Comparison of ENCODE assay signal across 8 cellular contexts in the genomic region with DNA sequence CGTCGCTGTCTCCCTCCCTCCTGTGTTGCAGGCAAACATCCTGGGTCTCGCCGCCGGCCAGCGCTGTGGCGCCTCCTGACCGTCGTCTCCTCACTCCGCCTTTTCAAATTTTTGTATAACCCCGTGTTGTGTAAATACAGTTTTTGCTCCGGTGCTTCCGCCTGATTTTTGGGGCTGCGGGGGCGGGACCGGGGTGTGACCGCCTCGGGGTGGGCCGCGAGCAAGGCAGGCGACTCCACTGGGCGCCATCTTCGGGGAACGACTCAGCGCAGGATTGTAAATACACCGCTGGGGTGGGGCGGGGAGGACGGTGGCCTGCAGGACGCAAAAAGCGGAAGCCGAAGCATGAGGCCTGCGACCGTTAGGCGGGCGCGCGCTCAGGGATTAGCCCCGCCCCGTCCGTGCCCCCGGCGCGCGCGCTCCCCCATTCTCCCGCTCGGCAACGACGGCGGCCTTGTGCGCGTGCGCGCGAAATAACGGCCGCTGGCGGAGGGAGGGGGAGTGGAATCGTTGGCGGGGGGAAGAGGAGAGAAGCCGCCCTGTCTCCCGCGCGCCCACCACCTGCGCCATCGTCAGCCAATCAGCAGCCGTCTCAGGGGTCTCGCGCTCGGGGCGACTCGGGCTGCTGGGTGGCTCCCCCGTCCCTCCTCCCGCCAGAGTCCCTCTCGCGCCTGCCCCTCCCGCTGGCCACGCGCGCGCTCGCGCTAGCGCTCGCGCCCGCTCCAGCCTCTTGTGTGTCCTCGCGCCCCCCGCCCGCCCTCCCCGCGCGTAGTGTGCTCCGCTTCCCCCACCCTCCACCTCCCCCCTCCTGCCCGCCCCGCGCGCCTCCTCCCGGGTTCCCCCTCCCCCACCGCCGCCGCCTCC. TPM values are rescaled to one million over a fixed set of nuclear protein-coding genes. Genes with fewer than 3 reads are reported as not detected.
DNase-seq lines count a peak whose midpoint lies in the region; ATAC-seq and TF ChIP-seq lines count a peak whose summit lies in the region.

No MANE protein-coding gene starts in this region.

- TF ChIP-seq POLR2A in testis (IDR thresholded peaks at IDR 0.05), result peak; percentile 25

- H3K27ac ChIP-seq in osteoblast (ENCODE audit: low read depth, low read length) (peak overlapping the region; percentile 80), testis (peak overlapping the region; percentile 93 to 94)

- peaks cover 29% of the 10 kb centered on the region for H3K4me1 Mint-ChIP-seq in activated naive CD8-positive, alpha-beta T cell treated with anti-CD3 and anti-CD28 coated beads, Interleukin-2, amount 10 ng/mL, durations not matched to agents 7 days and 5 days
- peaks cover 25% of the 10 kb centered on the region for H3K4me1 Mint-ChIP-seq in glutamatergic neuron (ENCODE audit: low read depth, unreplicated experiment)

- H3K27ac Mint-ChIP-seq in activated naive CD8-positive, alpha-beta T cell treated with anti-CD3 and anti-CD28 coated beads, Interleukin-2, amount 10 ng/mL, durations not matched to agents 7 days and 5 days, result peak overlapping the region; percentile 96
- peak overlapping the region; percentile 100 for H3K27ac Mint-ChIP-seq in glutamatergic neuron (ENCODE audit: unreplicated experiment)

- H4K20me1 ChIP-seq in osteoblast (ENCODE audit: insufficient read depth, low read length), result peaks cover 14% of the 10 kb centered on the region

- H3K4me3 Mint-ChIP-seq in activated naive CD8-positive, alpha-beta T cell treated with anti-CD3 and anti-CD28 coated beads, Interleukin-2, amount 10 ng/mL, durations not matched to agents 7 days and 5 days, result peak overlapping the region; percentile 100
- H3K4me3 Mint-ChIP-seq in glutamatergic neuron (ENCODE audit: unreplicated experiment), result peak overlapping the region; percentile 100

- H3K36me3 ChIP-seq in osteoblast (ENCODE audit: insufficient read depth, low read length), result peaks cover 44% of the 10 kb centered on the region
- no peaks in the 10 kb centered on the region for H3K36me3 ChIP-seq in testis (ENCODE audit: low read depth, missing control alignments)

- peak overlapping the region; percentile 86 for H2AFZ ChIP-seq in osteoblast (ENCODE audit: low read length)

- no peaks in the 10 kb centered on the region for H3K9me3 Mint-ChIP-seq in activated naive CD8-positive, alpha-beta T cell treated with anti-CD3 and anti-CD28 coated beads, Interleukin-2, amount 10 ng/mL, durations not matched to agents 7 days and 5 days
- H3K9me3 Mint-ChIP-seq in glutamatergic neuron (ENCODE audit: unreplicated experiment), result peaks cover 17% of the 10 kb centered on the region

- H3K9me3 ChIP-seq in osteoblast (ENCODE audit: low read depth, low read length) (no peaks in the 10 kb centered on the region), testis (no peaks in the 10 kb centered on the region)

- TF ChIP-seq CTCF in GM10266 (IDR thresholded peaks at IDR 0.05; ENCODE audit: control insufficient read depth, insufficient read depth, low read depth, missing control alignments), result no peak
- TF ChIP-seq CTCF in glutamatergic neuron (IDR thresholded peaks at IDR 0.05; ENCODE audit: partially characterized antibody, unreplicated experiment), result no peak
- TF ChIP-seq CTCF in osteoblast (IDR thresholded peaks at IDR 0.05; ENCODE audit: extremely low read depth, low read depth, low read length), result no peak
- peak in 2 of 3 experiments; percentile 7 to 16 for TF ChIP-seq CTCF in testis (IDR thresholded peaks at IDR 0.05)

- POLR2A ChIA-PET in activated naive CD8-positive, alpha-beta T cell treated with anti-CD3 and anti-CD28 coated beads, Interleukin-2, amount 10 ng/mL, durations not matched to agents 7 days and 5 days (lab: Charles Lee), result interaction anchor here (0.5 to 8.7 kb wide), 14 partner anchors 7 to 1297 kb away, joined by 3 to 165 read pairs (median 5); a partner anchor contains a TSS

- peak overlapping the region; percentile 90 for H3K4me3 ChIP-seq in osteoblast (ENCODE audit: insufficient read depth, low read length)
- H3K4me3 ChIP-seq in testis, result peak overlapping the region; percentile 66 to 89

- intact Hi-C loops in testis (cut with DNase I; ENCODE audit: low total_unique reads), result no loop called here

- no peaks in the 10 kb centered on the region for H3K27me3 Mint-ChIP-seq in activated naive CD8-positive, alpha-beta T cell treated with anti-CD3 and anti-CD28 coated beads, Interleukin-2, amount 10 ng/mL, durations not matched to agents 7 days and 5 days
- peaks cover 24% of the 10 kb centered on the region for H3K27me3 Mint-ChIP-seq in glutamatergic neuron (ENCODE audit: unreplicated experiment)

- peak overlapping the region; percentile 96 for H3K4me2 ChIP-seq in osteoblast (ENCODE audit: insufficient read depth, low read length)

- H3K27me3 ChIP-seq in osteoblast (ENCODE audit: insufficient read depth, low read length) (no peaks in the 10 kb centered on the region), testis (no peaks in the 10 kb centered on the region)

- WGBS in testis, 2 donors, result 0 to 1% methylated on average over 2 to 91 of the region's 103 CpGs

- ATAC-seq in HG02610 (IDR thresholded peaks at IDR 0.05; ENCODE audit: unreplicated experiment), result peak; percentile 38
- peak; percentile 63 for ATAC-seq in activated naive CD8-positive, alpha-beta T cell treated with anti-CD3 and anti-CD28 coated beads, Interleukin-2, amount 10 ng/mL, durations not matched to agents 7 days and 5 days (ENCODE audit: low read depth)

- peaks cover 19% of the 10 kb centered on the region for H3K79me2 ChIP-seq in osteoblast (ENCODE audit: insufficient read depth, low read length)

- DNase-seq in GM10266 (ENCODE audit: extremely low spot score) (peak; percentile 97), NCI-H1092 treated with DMSO at 0.1 percent for 48 hours (lab: John Stamatoyannopoulos, UW) (peak; percentile 98), SKM-1 treated with dmso at 0.1 percent for 144 hours (lab: John Stamatoyannopoulos, UW; ENCODE audit: unreplicated experiment) (peak; percentile 95), glutamatergic neuron (peak; percentile 99), osteoblast (ENCODE audit: insufficient read length, low spot score, missing footprints) (peak; percentile 99), testis (peak; percentile 99)
- peak; percentile 99 for DNase-seq in activated naive CD8-positive, alpha-beta T cell treated with anti-CD3 and anti-CD28 coated beads, Interleukin-2, amount 10 ng/mL, durations not matched to agents 7 days and 5 days

- H3K4me1 ChIP-seq in osteoblast (ENCODE audit: insufficient read depth, low read length) (peaks cover 31% of the 10 kb centered on the region), testis (peaks cover 39% of the 10 kb centered on the region)

- H3K36me3 Mint-ChIP-seq in activated naive CD8-positive, alpha-beta T cell treated with anti-CD3 and anti-CD28 coated beads, Interleukin-2, amount 10 ng/mL, durations not matched to agents 7 days and 5 days, result peaks cover 49% of the 10 kb centered on the region
- no peaks in the 10 kb centered on the region for H3K36me3 Mint-ChIP-seq in glutamatergic neuron (ENCODE audit: unreplicated experiment)

RNA-seq across cellular contexts. Expression of a gene that starts 0.9 kb away (rescaled TPM):
- total RNA-seq in activated naive CD8-positive, alpha-beta T cell treated with anti-CD3 and anti-CD28 coated beads, Interleukin-2, amount 10 ng/mL, durations not matched to agents 7 days and 5 days, result 100 to 1,000 TPM; 395 to 418 TPM
- total RNA-seq in glutamatergic neuron (ENCODE audit: unreplicated experiment) (369 TPM), osteoblast (221 and 267 TPM in 2 replicates), testis (100 to 1,000 TPM; 173 to 186 TPM)
- 217 TPM for polyA plus RNA-seq in testis (ENCODE audit: insufficient read depth, low read depth, low replicate concordance)

RNA-seq across cellular contexts. Expression of a gene that starts 6.5 kb away (rescaled TPM):
- total RNA-seq in activated naive CD8-positive, alpha-beta T cell treated with anti-CD3 and anti-CD28 coated beads, Interleukin-2, amount 10 ng/mL, durations not matched to agents 7 days and 5 days, result 1 to 10 TPM; 2.2 to 2.3 TPM
- total RNA-seq in glutamatergic neuron (ENCODE audit: unreplicated experiment), result 91.0 TPM
- total RNA-seq in osteoblast, result 1.4 and 4.1 TPM in 2 replicates
- 10 to 100 TPM; 13.3 to 18.0 TPM for total RNA-seq in testis
- 8.0 TPM for polyA plus RNA-seq in testis (ENCODE audit: insufficient read depth, low read depth, low replicate concordance)

RNA-seq across cellular contexts. Expression of a gene that starts 10.5 kb away (rescaled TPM):
- total RNA-seq in activated naive CD8-positive, alpha-beta T cell treated with anti-CD3 and anti-CD28 coated beads, Interleukin-2, amount 10 ng/mL, durations not matched to agents 7 days and 5 days, result 10 to 100 TPM; 29.8 to 34.3 TPM
- total RNA-seq in glutamatergic neuron (ENCODE audit: unreplicated experiment) (110 TPM), osteoblast (16.8 and 19.9 TPM in 2 replicates), testis (10 to 100 TPM; 53.0 to 68.4 TPM)
- 36.1 TPM for polyA plus RNA-seq in testis (ENCODE audit: insufficient read depth, low read depth, low replicate concordance)

RNA-seq across cellular contexts. Expression of a gene that starts 14.8 kb away (rescaled TPM):
- total RNA-seq in activated naive CD8-positive, alpha-beta T cell treated with anti-CD3 and anti-CD28 coated beads, Interleukin-2, amount 10 ng/mL, durations not matched to agents 7 days and 5 days, result 100 to 1,000 TPM; 130 to 136 TPM
- total RNA-seq in glutamatergic neuron (ENCODE audit: unreplicated experiment), result 82.7 TPM
- total RNA-seq in osteoblast, result 273 and 274 TPM in 2 replicates
- 100 to 1,000 TPM; 147 to 224 TPM for total RNA-seq in testis
- 119 TPM for polyA plus RNA-seq in testis (ENCODE audit: insufficient read depth, low read depth, low replicate concordance)

RNA-seq across cellular contexts. Expression of a gene that starts 14.9 kb away (rescaled TPM):
- 100 to 1,000 TPM; 191 to 199 TPM for total RNA-seq in activated naive CD8-positive, alpha-beta T cell treated with anti-CD3 and anti-CD28 coated beads, Interleukin-2, amount 10 ng/mL, durations not matched to agents 7 days and 5 days
- 31.9 TPM for total RNA-seq in glutamatergic neuron (ENCODE audit: unreplicated experiment)
- total RNA-seq in osteoblast, result 8.3 and 12.4 TPM in 2 replicates
- 10 to 100 TPM; 79.8 to 85.1 TPM for total RNA-seq in testis
- polyA plus RNA-seq in testis (ENCODE audit: insufficient read depth, low read depth, low replicate concordance), result 69.6 TPM

Comparison
In these comparisons a context has a peak if more than half of its experiments do, and no peak if none do; other contexts are left out.
1. Peak in every context shown above with its lines: DNase-seq, ATAC-seq, H3K4me3 ChIP-seq and H3K27ac ChIP-seq.
2. CTCF ChIP-seq: peak in testis (2 of 3); none in GM10266 (single experiment), glutamatergic neuron (single experiment) and osteoblast (single experiment).